ENCODE assay signal across 1 cellular context in the genomic region with DNA sequence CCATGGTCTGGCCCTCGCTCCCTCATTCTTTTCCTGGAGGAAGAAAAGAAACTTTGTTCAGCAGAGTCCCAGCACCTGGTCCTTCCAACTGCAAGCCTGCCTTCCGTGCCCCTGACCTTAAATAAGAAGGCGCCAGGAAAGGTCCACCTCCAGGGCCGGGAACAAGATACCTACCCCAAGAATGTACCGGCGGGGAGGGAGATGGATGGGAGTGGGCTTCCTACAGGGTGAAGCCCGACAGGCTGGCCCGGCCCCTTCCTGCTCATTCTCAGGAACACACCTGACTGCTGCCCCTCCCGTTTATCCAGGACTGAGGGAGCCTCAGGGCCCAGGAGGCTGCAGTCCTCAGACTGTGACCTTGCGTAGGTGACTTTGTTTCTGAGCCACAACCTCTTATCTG.
TF ChIP-seq lines count a peak whose summit lies in the region.

No MANE protein-coding gene starts in this region.

TF ChIP-seq in WTC11, 78 proteins besides CTCF, POLR2A, EP300 and RAD21 (continued from another document):
- TF ChIP-seq, protein P1, sequence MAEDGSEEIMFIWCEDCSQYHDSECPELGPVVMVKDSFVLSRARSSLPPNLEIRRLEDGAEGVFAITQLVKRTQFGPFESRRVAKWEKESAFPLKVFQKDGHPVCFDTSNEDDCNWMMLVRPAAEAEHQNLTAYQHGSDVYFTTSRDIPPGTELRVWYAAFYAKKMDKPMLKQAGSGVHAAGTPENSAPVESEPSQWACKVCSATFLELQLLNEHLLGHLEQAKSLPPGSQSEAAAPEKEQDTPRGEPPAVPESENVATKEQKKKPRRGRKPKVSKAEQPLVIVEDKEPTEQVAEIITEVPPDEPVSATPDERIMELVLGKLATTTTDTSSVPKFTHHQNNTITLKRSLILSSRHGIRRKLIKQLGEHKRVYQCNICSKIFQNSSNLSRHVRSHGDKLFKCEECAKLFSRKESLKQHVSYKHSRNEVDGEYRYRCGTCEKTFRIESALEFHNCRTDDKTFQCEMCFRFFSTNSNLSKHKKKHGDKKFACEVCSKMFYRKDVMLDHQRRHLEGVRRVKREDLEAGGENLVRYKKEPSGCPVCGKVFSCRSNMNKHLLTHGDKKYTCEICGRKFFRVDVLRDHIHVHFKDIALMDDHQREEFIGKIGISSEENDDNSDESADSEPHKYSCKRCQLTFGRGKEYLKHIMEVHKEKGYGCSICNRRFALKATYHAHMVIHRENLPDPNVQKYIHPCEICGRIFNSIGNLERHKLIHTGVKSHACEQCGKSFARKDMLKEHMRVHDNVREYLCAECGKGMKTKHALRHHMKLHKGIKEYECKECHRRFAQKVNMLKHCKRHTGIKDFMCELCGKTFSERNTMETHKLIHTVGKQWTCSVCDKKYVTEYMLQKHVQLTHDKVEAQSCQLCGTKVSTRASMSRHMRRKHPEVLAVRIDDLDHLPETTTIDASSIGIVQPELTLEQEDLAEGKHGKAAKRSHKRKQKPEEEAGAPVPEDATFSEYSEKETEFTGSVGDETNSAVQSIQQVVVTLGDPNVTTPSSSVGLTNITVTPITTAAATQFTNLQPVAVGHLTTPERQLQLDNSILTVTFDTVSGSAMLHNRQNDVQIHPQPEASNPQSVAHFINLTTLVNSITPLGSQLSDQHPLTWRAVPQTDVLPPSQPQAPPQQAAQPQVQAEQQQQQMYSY (CRISPR knock-in tag; IDR thresholded peaks at IDR 0.05), result no peak
- TF ChIP-seq OVOL2 (CRISPR knock-in tag; IDR thresholded peaks at IDR 0.05; ENCODE audit: borderline replicate concordance) (no peak), ZNF219 (CRISPR knock-in tag; IDR thresholded peaks at IDR 0.05; ENCODE audit: borderline replicate concordance) (no peak), TCF7 (CRISPR knock-in tag; IDR thresholded peaks at IDR 0.05; ENCODE audit: low read depth) (no peak)
- TF ChIP-seq, protein P2, sequence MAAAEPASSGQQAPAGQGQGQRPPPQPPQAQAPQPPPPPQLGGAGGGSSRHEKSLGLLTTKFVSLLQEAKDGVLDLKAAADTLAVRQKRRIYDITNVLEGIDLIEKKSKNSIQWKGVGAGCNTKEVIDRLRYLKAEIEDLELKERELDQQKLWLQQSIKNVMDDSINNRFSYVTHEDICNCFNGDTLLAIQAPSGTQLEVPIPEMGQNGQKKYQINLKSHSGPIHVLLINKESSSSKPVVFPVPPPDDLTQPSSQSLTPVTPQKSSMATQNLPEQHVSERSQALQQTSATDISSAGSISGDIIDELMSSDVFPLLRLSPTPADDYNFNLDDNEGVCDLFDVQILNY (CRISPR knock-in tag; IDR thresholded peaks at IDR 0.05), result no peak
- TF ChIP-seq, protein P3, sequence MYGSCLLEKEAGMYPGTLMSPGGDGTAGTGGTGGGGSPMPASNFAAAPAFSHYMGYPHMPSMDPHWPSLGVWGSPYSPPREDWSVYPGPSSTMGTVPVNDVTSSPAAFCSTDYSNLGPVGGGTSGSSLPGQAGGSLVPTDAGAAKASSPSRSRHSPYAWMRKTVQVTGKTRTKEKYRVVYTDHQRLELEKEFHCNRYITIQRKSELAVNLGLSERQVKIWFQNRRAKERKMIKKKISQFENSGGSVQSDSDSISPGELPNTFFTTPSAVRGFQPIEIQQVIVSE (CRISPR knock-in tag; IDR thresholded peaks at IDR 0.05; ENCODE audit: borderline replicate concordance), result no peak
